1 cellular context compared by ENCODE assay signal in the genomic region with DNA sequence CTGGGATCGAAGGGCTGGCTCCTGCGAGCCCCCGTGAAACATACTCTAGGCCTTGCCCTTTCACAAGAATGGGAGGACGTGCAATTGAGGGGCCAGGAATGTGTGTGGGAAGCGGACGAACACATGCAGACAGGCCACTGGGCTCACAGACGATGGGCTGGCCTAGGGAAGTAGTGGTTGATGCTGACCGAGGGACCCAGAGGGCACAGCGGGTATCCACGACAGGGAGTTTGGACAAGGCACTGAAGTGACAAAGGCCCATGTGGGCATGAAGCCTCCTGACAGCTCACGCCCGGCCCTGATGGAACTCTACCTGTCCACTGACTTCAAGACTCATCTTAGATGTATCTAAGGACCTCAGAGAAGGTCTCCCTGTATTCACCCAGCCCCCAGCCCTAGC.
TF ChIP-seq lines count a peak whose summit lies in the region.

No MANE protein-coding gene starts in this region.

TF ChIP-seq in K562, 482 proteins besides CTCF, POLR2A, EP300 and RAD21:
- TF ChIP-seq RBM22 (IDR thresholded peaks at IDR 0.05; ENCODE audit: low read depth, low read length, poor library complexity, severe bottlenecking) = peak; percentile 1
- TF ChIP-seq POLR2G (IDR thresholded peaks at IDR 0.05; ENCODE audit: low read depth, low read length) = 0 out of 2 replicates have a peak, but pooled peaks have one; percentile 31
- TF ChIP-seq, protein P1, sequence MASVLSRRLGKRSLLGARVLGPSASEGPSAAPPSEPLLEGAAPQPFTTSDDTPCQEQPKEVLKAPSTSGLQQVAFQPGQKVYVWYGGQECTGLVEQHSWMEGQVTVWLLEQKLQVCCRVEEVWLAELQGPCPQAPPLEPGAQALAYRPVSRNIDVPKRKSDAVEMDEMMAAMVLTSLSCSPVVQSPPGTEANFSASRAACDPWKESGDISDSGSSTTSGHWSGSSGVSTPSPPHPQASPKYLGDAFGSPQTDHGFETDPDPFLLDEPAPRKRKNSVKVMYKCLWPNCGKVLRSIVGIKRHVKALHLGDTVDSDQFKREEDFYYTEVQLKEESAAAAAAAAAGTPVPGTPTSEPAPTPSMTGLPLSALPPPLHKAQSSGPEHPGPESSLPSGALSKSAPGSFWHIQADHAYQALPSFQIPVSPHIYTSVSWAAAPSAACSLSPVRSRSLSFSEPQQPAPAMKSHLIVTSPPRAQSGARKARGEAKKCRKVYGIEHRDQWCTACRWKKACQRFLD (CRISPR knock-in tag; IDR thresholded peaks at IDR 0.05) = no peak
